In genomic region chr4:44678094-44679023, GRCh38 we compare ENCODE assay signal across 8 cellular contexts. TPM values are rescaled to one million over a fixed set of nuclear protein-coding genes. Genes with fewer than 3 reads are reported as not detected.
A peak's percentile ranks its signal among the peaks of the same experiment; 100 is the strongest.
DNase-seq lines count a peak whose midpoint lies in the region; ATAC-seq and TF ChIP-seq lines count a peak whose summit lies in the region.

TSS of gene GUF1 (plus strand) at chr4:44678420. CDS start at chr4:44678623, 203 bp downstream.

- TF ChIP-seq CTCF in VCaP (conservative IDR thresholded peaks at IDR 0.05) (peak; percentile 15; the same call in 1 of the 2 replicates), breast epithelium (IDR thresholded peaks at IDR 0.05) (no peak)

- H3K9me3 ChIP-seq in breast epithelium: no peaks in the 10 kb centered on the region
- no peaks in the 10 kb centered on the region for H3K9me3 ChIP-seq in iPS-18c (ENCODE audit: control insufficient read depth, insufficient read depth, low read length)
- no peaks in the 10 kb centered on the region for H3K9me3 ChIP-seq in skeletal muscle tissue (ENCODE audit: control insufficient read depth in 3 of 3, low read length in 3 of 3)

- peaks cover 3% of the 10 kb centered on the region for H3K36me3 ChIP-seq in ACC112 (ENCODE audit: insufficient read depth, low read length)
- H3K36me3 ChIP-seq in breast epithelium: no peaks in the 10 kb centered on the region
- H3K36me3 ChIP-seq in skeletal muscle tissue (ENCODE audit: control insufficient read depth in 3 of 3, insufficient read depth in 3 of 3, low read length in 3 of 3): peaks cover 0 to 12% (median 10%) of the 10 kb centered on the region in 3 donors

- peak within 1 kb of the TSS; percentile 94 for H3K4me3 ChIP-seq in ACC112 (ENCODE audit: low read depth, low read length)
- peak within 1 kb of the TSS; percentile 69 to 94 (median 86) for H3K4me3 ChIP-seq in breast epithelium
- peak within 1 kb of the TSS; percentile 66 for H3K4me3 ChIP-seq in iPS-18c (ENCODE audit: insufficient read depth, low read depth, low read length)
- H3K4me3 ChIP-seq in skeletal muscle tissue (ENCODE audit: low read length in 3 of 3): peak within 1 kb of the TSS; percentile 87 to 99 (median 90)

- H3K79me2 ChIP-seq in ACC112 (ENCODE audit: control insufficient read depth, insufficient read depth, low read length, unreplicated experiment): peaks cover 38% of the 10 kb centered on the region

- peak; percentile 96 for ATAC-seq in GM18870 (IDR thresholded peaks at IDR 0.05; ENCODE audit: unreplicated experiment)
- ATAC-seq in HG03135 (IDR thresholded peaks at IDR 0.05; ENCODE audit: unreplicated experiment): peak; percentile 98

- H3K4me1 ChIP-seq in ACC112 (ENCODE audit: control insufficient read depth, insufficient read depth, low read length, unreplicated experiment) (peaks cover 9% of the 10 kb centered on the region), breast epithelium (peaks cover 0 to 4% of the 10 kb centered on the region in 2 donors), skeletal muscle tissue (ENCODE audit: control insufficient read depth in 3 of 3, insufficient read depth in 3 of 3, low read length in 3 of 3) (peaks cover 12 to 15% (median 14%) of the 10 kb centered on the region in 3 donors)

- peak within 1 kb of the TSS; percentile 73 for H3K27ac ChIP-seq in ACC112 (ENCODE audit: low read depth, low read length)
- H3K27ac ChIP-seq in VCaP: peak within 1 kb of the TSS; percentile 77
- peak within 1 kb of the TSS; percentile 90 to 94 for H3K27ac ChIP-seq in breast epithelium
- H3K27ac ChIP-seq in skeletal muscle tissue (ENCODE audit: low read depth, low read length): peak within 1 kb of the TSS; percentile 96

- peak; percentile 47 for TF ChIP-seq POLR2A in breast epithelium (IDR thresholded peaks at IDR 0.05)

- H3K9ac ChIP-seq in skeletal muscle tissue (ENCODE audit: low read depth in 1 of 3, low read length in 3 of 3): peak within 1 kb of the TSS; percentile 84 to 98 (median 91)

- DNase-seq in NCI-H2196 treated with DMSO at 0.1 percent for 48 hours (lab: John Stamatoyannopoulos, UW; ENCODE audit: unreplicated experiment) (peak; percentile 79), breast epithelium (ENCODE audit: low spot score in 2 of 2) (peak; percentile 85 to 88)

- intact Hi-C loops in breast epithelium (cut with DNase I; ENCODE audit: low total_unique reads): no loop called here

- no peaks in the 10 kb centered on the region for H3K27me3 ChIP-seq in ACC112 (ENCODE audit: insufficient read depth, low read length)
- no peaks in the 10 kb centered on the region for H3K27me3 ChIP-seq in breast epithelium
- no peaks in the 10 kb centered on the region for H3K27me3 ChIP-seq in skeletal muscle tissue (ENCODE audit: control insufficient read depth in 3 of 3, insufficient read depth in 3 of 3, low read length in 3 of 3)

- peak within 1 kb of the TSS; percentile 97 for H2AFZ ChIP-seq in ACC112 (ENCODE audit: low read length, unreplicated experiment)

RNA-seq across cellular contexts. Expression of gene GUF1, which starts in this region (rescaled TPM):
- total RNA-seq in breast epithelium (10 to 100 TPM; 12.6 to 26.9 (median 19.0) TPM), skeletal muscle tissue (12.0 TPM)

Comparison
In these comparisons a context has a peak if more than half of its experiments do, and no peak if none do; other contexts are left out.
1. Peak in every context shown above with its lines: DNase-seq, ATAC-seq, H3K4me3 ChIP-seq and H3K27ac ChIP-seq.